ENCODE assay signal across 11 cellular contexts in genomic region chr6:43346243-43346642, GRCh38. TPM values are rescaled to one million over a fixed set of nuclear protein-coding genes. Genes with fewer than 3 reads are reported as not detected.
"Had no signal": no experiment of that assay in that cellular context is flagged by ENCODE, and none has a peak within 500 bp of the region (broad histone marks: within the 10 kb centered on the region; RNA-seq: fewer than 3 reads in every experiment).

No MANE protein-coding gene starts in this region.

RNA-seq across cellular contexts. Expression of gene CRIP3, which starts 37.6 kb away (rescaled TPM):
- total RNA-seq: RPMI7951, SJCRH30, SJSA1, SK-MEL-5 had no signal
- polyA plus RNA-seq: SK-N-SH had no signal

RNA-seq across cellular contexts. Expression of gene SLC22A7, which starts 48.2 kb away (rescaled TPM):
- total RNA-seq: OCI-LY7, PC-3, PC-9, Right ventricle myocardium inferior, Right ventricle myocardium superior, RPMI7951, SJCRH30, SJSA1, SK-MEL-5, T-cell had no signal
- polyA plus RNA-seq: SK-N-SH had no signal
